Comparison of ENCODE assay signal across 12 cellular contexts in the genomic region with DNA sequence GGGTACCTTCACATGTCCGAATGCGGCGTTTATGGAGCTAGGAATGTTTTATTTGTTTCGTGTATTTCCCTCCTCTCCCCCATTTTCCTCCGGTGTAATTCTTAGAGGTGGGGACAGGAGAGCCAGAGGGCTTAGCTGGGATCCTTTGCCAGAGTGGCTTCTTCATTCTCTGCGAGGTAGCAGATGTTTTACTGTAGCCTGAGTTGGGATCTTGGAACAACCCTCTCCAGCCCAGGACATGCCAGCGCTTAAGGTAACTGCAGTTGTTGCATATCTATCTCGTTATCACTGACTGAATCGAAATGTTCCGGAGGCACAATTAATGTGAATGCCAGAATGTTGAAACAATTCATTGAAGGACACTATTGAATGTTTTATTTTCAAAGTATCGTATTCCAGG. TPM values are rescaled to one million over a fixed set of nuclear protein-coding genes. Genes with fewer than 3 reads are reported as not detected.
DNase-seq lines count a peak whose midpoint lies in the region; ATAC-seq, FAIRE-seq and TF ChIP-seq lines count a peak whose summit lies in the region.
"Had no signal": no experiment of that assay in that cellular context is flagged by ENCODE, and none has a peak within 500 bp of the region (broad histone marks: within the 10 kb centered on the region; RNA-seq: fewer than 3 reads in every experiment).

No MANE protein-coding gene starts in this region.

- H3K27ac ChIP-seq in heart right ventricle (no peak overlapping the region), astrocyte (ENCODE audit: low read depth, low read length) (peak overlapping the region; percentile 56), spleen (no peak overlapping the region)
- no peak overlapping the region for H3K27ac ChIP-seq in effector memory CD4-positive, alpha-beta T cell (ENCODE audit: insufficient read depth, low read length, poor library complexity, severe bottlenecking)

- H3K9ac ChIP-seq in astrocyte (ENCODE audit: low read length), result peak overlapping the region; percentile 84

- H3K27me3 Mint-ChIP-seq in astrocyte (ENCODE audit: low read depth, unreplicated experiment), result no peaks in the 10 kb centered on the region

- ATAC-seq in heart right ventricle, result no peak
- ATAC-seq in left cardiac atrium, result no peak
- no peak for ATAC-seq in stimulated activated effector memory CD8-positive, alpha-beta T cell treated with anti-CD3 and anti-CD28 coated beads, Interleukin-12 subunit alpha, Interleukin-12 subunit beta, amount 100 ng/mL, for 72 hours

- no peaks in the 10 kb centered on the region for H3K9me3 Mint-ChIP-seq in astrocyte (ENCODE audit: unreplicated experiment)
- no peaks in the 10 kb centered on the region for H3K9me3 Mint-ChIP-seq in stimulated activated effector memory CD8-positive, alpha-beta T cell treated with anti-CD3 and anti-CD28 coated beads, Interleukin-12 subunit alpha, Interleukin-12 subunit beta, amount 100 ng/mL, for 72 hours

- H3K4me1 ChIP-seq in heart right ventricle (no peaks in the 10 kb centered on the region), astrocyte (ENCODE audit: insufficient read depth, low read length) (peaks cover 10% of the 10 kb centered on the region), spleen (peaks cover 0 to 5% (median 0%) of the 10 kb centered on the region in 6 donors)
- H3K4me1 ChIP-seq in effector memory CD4-positive, alpha-beta T cell (ENCODE audit: control insufficient read depth, insufficient read depth, low read length, poor library complexity, severe bottlenecking), result peaks cover 6% of the 10 kb centered on the region

- peaks cover 12% of the 10 kb centered on the region for H3K79me2 ChIP-seq in astrocyte (ENCODE audit: insufficient read depth, low read length)

- FAIRE-seq in astrocyte (lab: Jason Lieb, UNC), result peak; percentile 93
- FAIRE-seq: GM18507, K562 had no signal

- peak overlapping the region; percentile 34 for H3K27ac Mint-ChIP-seq in astrocyte (ENCODE audit: unreplicated experiment)
- H3K27ac Mint-ChIP-seq in stimulated activated effector memory CD8-positive, alpha-beta T cell treated with anti-CD3 and anti-CD28 coated beads, Interleukin-12 subunit alpha, Interleukin-12 subunit beta, amount 100 ng/mL, for 72 hours, result no peak overlapping the region
- H3K27ac Mint-ChIP-seq: activated naive CD8-positive, alpha-beta T cell had no signal

- TF ChIP-seq CTCF in heart right ventricle (IDR thresholded peaks at IDR 0.05) (no peak), astrocyte (IDR thresholded peaks at IDR 0.05; ENCODE audit: insufficient read depth, low read depth, low read length) (no peak), spleen (IDR thresholded peaks at IDR 0.05 in 8 of 11, conservative IDR thresholded peaks at IDR 0.05 in 3 of 11) (no peak)

- intact Hi-C loops in heart right ventricle (cut with DNase I) (no loop called here), left cardiac atrium (cut with DNase I) (no loop called here), spleen (cut with DNase I; ENCODE audit: low total_unique reads) (no loop called here)

- no peaks in the 10 kb centered on the region for H4K20me1 ChIP-seq in astrocyte (ENCODE audit: insufficient read depth, low read length)

- WGBS in heart right ventricle, 2 donors, result 17 to 19% methylated on average over 11 of the region's 11 CpGs
- 34 to 59% (median 43%) methylated on average over 11 of the region's 11 CpGs for WGBS in spleen, 5 donors

- H3K27me3 ChIP-seq in heart right ventricle (peaks cover 0 to 53% (median 0%) of the 10 kb centered on the region in 7 donors), astrocyte (ENCODE audit: insufficient read depth, low read length) (no peaks in the 10 kb centered on the region), spleen (replicated peaks in 1 of 7) (peaks cover 0 to 35% (median 14%) of the 10 kb centered on the region in 7 donors)
- no peaks in the 10 kb centered on the region for H3K27me3 ChIP-seq in effector memory CD4-positive, alpha-beta T cell (replicated peaks; ENCODE audit: control insufficient read depth, insufficient read depth, low read length, poor library complexity, severe bottlenecking)

- H3K4me3 Mint-ChIP-seq in astrocyte (ENCODE audit: unreplicated experiment), result peak overlapping the region; percentile 83
- peak overlapping the region; percentile 35 for H3K4me3 Mint-ChIP-seq in stimulated activated effector memory CD8-positive, alpha-beta T cell treated with anti-CD3 and anti-CD28 coated beads, Interleukin-12 subunit alpha, Interleukin-12 subunit beta, amount 100 ng/mL, for 72 hours
- H3K4me3 Mint-ChIP-seq: activated naive CD8-positive, alpha-beta T cell had no signal

- H3K36me3 Mint-ChIP-seq in astrocyte (ENCODE audit: low read depth, unreplicated experiment), result no peaks in the 10 kb centered on the region
- H3K36me3 Mint-ChIP-seq in stimulated activated effector memory CD8-positive, alpha-beta T cell treated with anti-CD3 and anti-CD28 coated beads, Interleukin-12 subunit alpha, Interleukin-12 subunit beta, amount 100 ng/mL, for 72 hours, result no peaks in the 10 kb centered on the region
- H3K36me3 Mint-ChIP-seq: activated naive CD8-positive, alpha-beta T cell had no signal

- DNase-seq in heart right ventricle, result no peak
- no peak for DNase-seq in left cardiac atrium
- no peak for DNase-seq in astrocyte (ENCODE audit: low read depth)
- DNase-seq in stimulated activated effector memory CD8-positive, alpha-beta T cell treated with anti-CD3 and anti-CD28 coated beads, Interleukin-12 subunit alpha, Interleukin-12 subunit beta, amount 100 ng/mL, for 72 hours (ENCODE audit: low spot score in 2 of 2), result no peak
- no peak for DNase-seq in activated CD8-positive, alpha-beta memory T cell treated with anti-CD3 and anti-CD28 coated beads for 24 hours
- no peak for DNase-seq in spleen
- DNase-seq in effector memory CD4-positive, alpha-beta T cell, result no peak
- DNase-seq: stimulated activated CD4-positive, alpha-beta T cell treated with anti-CD3 and anti-CD28 coated beads, Interleukin-4, amount 100 ng/mL, for 24 hours had no signal

- peak overlapping the region; percentile 88 for H3K4me2 ChIP-seq in astrocyte (ENCODE audit: low read length)

- H3K4me3 ChIP-seq in heart right ventricle, result peak overlapping the region in 6 of 10 donors; percentile 16 to 44 (median 32)
- peak overlapping the region; percentile 66 for H3K4me3 ChIP-seq in astrocyte (ENCODE audit: insufficient read depth, low read depth, low read length)
- H3K4me3 ChIP-seq in iPS-18c (ENCODE audit: insufficient read depth, low read depth, low read length), result peak overlapping the region; percentile 59
- no peak overlapping the region for H3K4me3 ChIP-seq in spleen
- no peak overlapping the region for H3K4me3 ChIP-seq in effector memory CD4-positive, alpha-beta T cell (ENCODE audit: insufficient read depth, low read depth, low read length, poor library complexity, severe bottlenecking)
- H3K4me3 ChIP-seq: K562 had no signal

- peak overlapping the region; percentile 63 for H2AFZ ChIP-seq in astrocyte (ENCODE audit: low read depth, low read length)

- peaks cover 4% of the 10 kb centered on the region for H3K4me1 Mint-ChIP-seq in astrocyte (ENCODE audit: low read depth, unreplicated experiment)
- H3K4me1 Mint-ChIP-seq in stimulated activated effector memory CD8-positive, alpha-beta T cell treated with anti-CD3 and anti-CD28 coated beads, Interleukin-12 subunit alpha, Interleukin-12 subunit beta, amount 100 ng/mL, for 72 hours, result peaks cover 6% of the 10 kb centered on the region

- TF ChIP-seq POLR2A in spleen (IDR thresholded peaks at IDR 0.05), result no peak

- no peaks in the 10 kb centered on the region for H3K9me3 ChIP-seq in heart right ventricle
- H3K9me3 ChIP-seq in astrocyte (ENCODE audit: insufficient read depth, low read depth, low read length), result no peaks in the 10 kb centered on the region
- no peaks in the 10 kb centered on the region for H3K9me3 ChIP-seq in iPS-18c (ENCODE audit: control insufficient read depth, insufficient read depth, low read length)
- H3K9me3 ChIP-seq in spleen, result no peaks in the 10 kb centered on the region
- H3K9me3 ChIP-seq in effector memory CD4-positive, alpha-beta T cell (ENCODE audit: control insufficient read depth, low read length), result no peaks in the 10 kb centered on the region

- H3K36me3 ChIP-seq in heart right ventricle (no peaks in the 10 kb centered on the region), astrocyte (ENCODE audit: insufficient read depth, low read length) (no peaks in the 10 kb centered on the region), spleen (no peaks in the 10 kb centered on the region)
- no peaks in the 10 kb centered on the region for H3K36me3 ChIP-seq in effector memory CD4-positive, alpha-beta T cell (ENCODE audit: control insufficient read depth, insufficient read depth, low read length)

RNA-seq across cellular contexts. Expression of gene DYNLT3, which starts 59.0 kb away (rescaled TPM):
- total RNA-seq in heart right ventricle (10 to 100 TPM; 18.0 to 27.6 (median 21.0) TPM), left cardiac atrium (10 to 100 TPM; 17.6 to 29.1 TPM), astrocyte (36.5 and 43.1 TPM in 2 replicates), spleen (10 to 100 TPM; 15.8 to 29.8 (median 19.3) TPM)
- polyA plus RNA-seq in heart right ventricle (10 to 100 TPM; 10.2 to 22.6 TPM), spleen (10 to 100 TPM; 12.3 to 17.6 (median 13.6) TPM)

Comparison
In these comparisons a context has a peak if more than half of its experiments do, and no peak if none do; other contexts are left out.
1. H3K4me3 ChIP-seq: peak in heart right ventricle (6 of 10), astrocyte (single experiment) and iPS-18c (single experiment); none in spleen (0 of 8) and effector memory CD4-positive, alpha-beta T cell (single experiment).